19 cellular contexts compared by ENCODE assay signal in the genomic region with DNA sequence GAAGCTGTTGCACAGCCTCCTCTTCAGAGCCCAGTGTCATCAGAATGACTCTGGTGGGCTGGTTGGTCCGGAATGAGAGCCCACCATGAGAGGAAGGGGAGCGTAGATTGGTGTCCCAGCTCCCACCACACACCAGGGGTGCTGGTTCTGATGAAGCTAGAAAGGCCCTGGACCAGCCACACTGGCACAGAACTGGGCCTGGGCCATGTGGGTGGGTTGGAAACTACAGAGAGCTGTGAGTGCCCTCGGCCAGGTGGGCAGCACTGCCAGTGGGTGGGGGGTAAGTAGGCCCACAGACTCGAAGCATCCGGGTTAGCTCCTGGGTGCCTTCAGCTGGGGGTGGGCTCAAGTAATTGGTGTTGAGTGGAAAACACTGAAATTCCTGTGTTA. TPM values are rescaled to one million over a fixed set of nuclear protein-coding genes. Genes with fewer than 3 reads are reported as not detected.
"Had no signal": no experiment of that assay in that cellular context is flagged by ENCODE, and none has a peak within 500 bp of the region (broad histone marks: within the 10 kb centered on the region; RNA-seq: fewer than 3 reads in every experiment).

No MANE protein-coding gene starts in this region.

- ATAC-seq: naive thymus-derived CD4-positive, alpha-beta T cell; stimulated activated naive CD8-positive, alpha-beta T cell treated with anti-CD3 and anti-CD28 coated beads, Interleukin-15, Interleukin-2, amounts not matched to agents 100 U/mL and 50 U/mL, for 24 hours; upper lobe of right lung had no signal

- DNase-seq: effector CD4-positive, alpha-beta T cell; endodermal cell; head of caudate nucleus; kidney glomerular epithelial cell; mesendoderm; naive thymus-derived CD4-positive, alpha-beta T cell; nephron progenitor cell; small intestine; stimulated activated CD4-positive, alpha-beta T cell treated with anti-CD3 and anti-CD28 coated beads, Interleukin-2, amount 100 ng/mL, for 48 hours; stimulated activated naive CD8-positive, alpha-beta T cell treated with anti-CD3 and anti-CD28 coated beads, Interleukin-15, Interleukin-2, amounts not matched to agents 100 U/mL and 50 U/mL, for 24 hours had no signal

- H3K4me3 Mint-ChIP-seq: endodermal cell; naive thymus-derived CD4-positive, alpha-beta T cell; nephron progenitor cell had no signal

- H3K27ac Mint-ChIP-seq: endodermal cell, nephron progenitor cell had no signal

RNA-seq across cellular contexts. Expression of gene TFF1, which starts 11.6 kb away (rescaled TPM):
- total RNA-seq: dermis microvascular lymphatic vessel endothelial cell; liver; lung microvascular endothelial cell; naive thymus-derived CD4-positive, alpha-beta T cell; osteoblast; right atrium auricular region; temporal lobe; upper lobe of right lung; vagina had no signal

RNA-seq across cellular contexts. Expression of gene TMPRSS3, which starts 17.9 kb away (rescaled TPM):
- total RNA-seq: endodermal cell, lung microvascular endothelial cell, osteoblast, temporal lobe had no signal

RNA-seq across cellular contexts. Expression of gene UBASH3A, which starts 25.8 kb away (rescaled TPM):
- total RNA-seq: dermis microvascular lymphatic vessel endothelial cell, endodermal cell, hepatocyte, lung microvascular endothelial cell, osteoblast, temporal lobe had no signal

RNA-seq across cellular contexts. Expression of gene TFF2, which starts 27.2 kb away (rescaled TPM):
- total RNA-seq: dermis microvascular lymphatic vessel endothelial cell; endodermal cell; liver; lung microvascular endothelial cell; naive thymus-derived CD4-positive, alpha-beta T cell; osteoblast; right atrium auricular region; temporal lobe; upper lobe of right lung; vagina had no signal
